8 cellular contexts compared by ENCODE assay signal in the genomic region with DNA sequence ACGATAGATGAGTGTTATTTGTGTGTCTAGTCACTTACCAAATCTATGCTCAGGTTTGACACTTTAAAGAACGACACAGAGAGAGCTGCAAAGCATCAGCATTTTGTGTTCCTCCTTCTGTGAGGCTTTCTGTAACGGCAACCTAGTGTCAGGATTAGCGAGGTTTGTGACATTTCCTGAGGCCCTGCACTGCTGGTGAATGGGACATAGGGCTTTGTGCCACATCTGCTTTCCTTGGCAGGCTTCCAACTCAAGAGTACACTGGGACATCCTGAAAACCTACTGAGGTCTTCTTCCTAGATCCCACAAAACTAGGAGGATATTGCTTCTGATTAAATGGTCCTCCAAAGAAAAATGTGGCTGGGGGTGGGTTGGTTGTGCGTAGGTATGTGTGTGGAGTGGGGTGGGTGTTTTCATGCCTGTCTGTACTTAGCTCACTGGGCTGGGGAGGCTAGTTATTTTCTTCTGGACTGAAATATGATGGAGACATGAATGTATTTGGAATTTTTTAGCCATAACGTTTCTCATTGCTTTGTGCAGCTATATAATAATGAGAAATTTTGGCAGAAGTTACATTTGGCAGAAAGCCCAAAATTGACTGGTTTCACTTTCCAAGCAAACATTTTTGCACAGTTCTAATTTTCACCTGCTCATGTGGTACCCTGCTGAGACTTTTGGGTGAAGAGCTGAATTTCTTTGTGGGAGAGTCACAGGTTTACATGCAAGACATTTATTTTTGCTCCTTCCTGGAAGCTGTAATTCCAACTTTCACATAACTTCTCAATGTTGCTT.
A peak's percentile ranks its signal among the peaks of the same experiment; 100 is the strongest.
DNase-seq lines count a peak whose midpoint lies in the region; ATAC-seq, FAIRE-seq and TF ChIP-seq lines count a peak whose summit lies in the region.

No MANE protein-coding gene starts in this region.

- H2AFZ ChIP-seq in mammary epithelial cell (ENCODE audit: low read depth, low read length), result peak overlapping the region; percentile 19

- no peak overlapping the region for H3K4me3 ChIP-seq in mammary epithelial cell (replicated peaks in 1 of 3; ENCODE audit: insufficient read depth in 1 of 3, low read depth in 2 of 3, low read length in 3 of 3)
- no peak overlapping the region for H3K4me3 ChIP-seq in pancreas
- no peak overlapping the region for H3K4me3 ChIP-seq in H7 (ENCODE audit: insufficient read depth, low read depth, low read length)

- no peaks in the 10 kb centered on the region for H4K20me1 ChIP-seq in mammary epithelial cell (ENCODE audit: insufficient read depth, low read length)

- in situ Hi-C loops in mammary epithelial cell (cut with MboI; ENCODE audit: low sequenced_read_pairs in 2 of 2), result no loop called here

- H3K36me3 ChIP-seq in mammary epithelial cell (ENCODE audit: insufficient read depth, low read length) (no peaks in the 10 kb centered on the region), pancreas (no peaks in the 10 kb centered on the region), H7 (replicated peaks; ENCODE audit: control insufficient read depth, insufficient read depth, low read length) (no peaks in the 10 kb centered on the region)

- intact Hi-C loops in mammary epithelial cell (cut with micrococcal nuclease) (no loop called here), pancreas (cut with DNase I) (no loop called here)

- FAIRE-seq in pancreas (lab: Jason Lieb, UNC) (no peak), GM12892 (lab: Jason Lieb, UNC) (no peak)

- DNase-seq in NCI-H2171 (lab: John Stamatoyannopoulos, UW) (peak; percentile 56), mammary epithelial cell (peak; percentile 7), pancreas (peak in 3 of 6 donors; percentile 16 to 32 (median 19)), SW480 (ENCODE audit: low spot score) (no peak), GM12892 (ENCODE audit: insufficient read length) (no peak), H7 (no peak)

- H3K27me3 ChIP-seq in mammary epithelial cell (ENCODE audit: insufficient read depth, low read length), result no peaks in the 10 kb centered on the region
- H3K27me3 ChIP-seq in pancreas, result no peaks in the 10 kb centered on the region
- no peaks in the 10 kb centered on the region for H3K27me3 ChIP-seq in H7 (ENCODE audit: control insufficient read depth, insufficient read depth, low read length)

- CTCF ChIA-PET in mammary epithelial cell (lab: Charles Lee; ENCODE audit: low non-redundant PET), result no interaction called here

- no peaks in the 10 kb centered on the region for H3K9me3 ChIP-seq in mammary epithelial cell (replicated peaks; ENCODE audit: insufficient read depth, low read length)
- H3K9me3 ChIP-seq in pancreas, result no peaks in the 10 kb centered on the region

- no peak overlapping the region for H3K9ac ChIP-seq in mammary epithelial cell (ENCODE audit: insufficient read depth, low read length)

- TF ChIP-seq CTCF in mammary epithelial cell (conservative IDR thresholded peaks at IDR 0.05 in 1 of 2, IDR thresholded peaks at IDR 0.05 in 1 of 2; ENCODE audit: extremely low read depth in 1 of 2, insufficient read depth in 1 of 2, low read depth in 1 of 2, low read length in 2 of 2) (no peak), pancreas (IDR thresholded peaks at IDR 0.05) (no peak)

- H3K4me1 ChIP-seq in mammary epithelial cell (ENCODE audit: insufficient read depth, low read length) (peaks cover 11% of the 10 kb centered on the region), pancreas (peaks cover 7 to 28% (median 11%) of the 10 kb centered on the region in 3 donors)

- 25% methylated on average over 6 of the region's 6 CpGs for WGBS in mammary epithelial cell (ENCODE audit: low coverage, missing lambda C conversion rate)
- 21 to 31% methylated on average over 6 of the region's 6 CpGs for WGBS in pancreas, 2 donors

- no peaks in the 10 kb centered on the region for H3K79me2 ChIP-seq in mammary epithelial cell (ENCODE audit: insufficient read depth, low read length)

- H3K4me2 ChIP-seq in mammary epithelial cell (ENCODE audit: insufficient read depth, low read depth, low read length), result peak overlapping the region; percentile 15

- BruUV-seq in mammary epithelial cell (replicated peaks; lab: Mats Ljungman, UMichigan), result no TSS peak

- TF ChIP-seq POLR2A in GM18505 (IDR thresholded peaks at IDR 0.05; ENCODE audit: borderline replicate concordance, extremely low read depth, insufficient read depth, insufficient read length) (no peak), GM12892 (IDR thresholded peaks at IDR 0.05; ENCODE audit: low read depth, low read length) (no peak)

- ATAC-seq in GM18505 (IDR thresholded peaks at IDR 0.05; ENCODE audit: unreplicated experiment), result peak; percentile 48
- ATAC-seq in pancreas, result peak; percentile 62 to 82 (median 76)
- no peak for ATAC-seq in GM18517 (IDR thresholded peaks at IDR 0.05; ENCODE audit: unreplicated experiment)

- H3K27ac ChIP-seq in mammary epithelial cell (ENCODE audit: insufficient read depth, low read depth, low read length) (no peak overlapping the region), pancreas (peak overlapping the region in 1 of 4 donors; percentile 46)

- dilution Hi-C loops in mammary epithelial cell (cut with HindIII; ENCODE audit: low sequenced_read_pairs), result no loop called here

Comparison
In these comparisons a context has a peak if more than half of its experiments do, and no peak if none do; other contexts are left out.
1. DNase-seq: peak in NCI-H2171 (single experiment) and mammary epithelial cell (single experiment); none in SW480 (single experiment), GM12892 (single experiment) and H7 (single experiment).